ENCODE assay signal across 11 cellular contexts in genomic region chr10:44946201-44946600, GRCh38. TPM values are rescaled to one million over a fixed set of nuclear protein-coding genes. Genes with fewer than 3 reads are reported as not detected.
DNase-seq lines count a peak whose midpoint lies in the region; ATAC-seq and TF ChIP-seq lines count a peak whose summit lies in the region.
"Had no signal": no experiment of that assay in that cellular context is flagged by ENCODE, and none has a peak within 500 bp of the region (broad histone marks: within the 10 kb centered on the region; RNA-seq: fewer than 3 reads in every experiment).

No MANE protein-coding gene starts in this region.

- ATAC-seq in activated CD8-positive, alpha-beta T cell treated with anti-CD3 and anti-CD28 coated beads for 36 hours = peak; percentile 58
- no peak for ATAC-seq in activated CD8-positive, alpha-beta T cell treated with anti-CD3 and anti-CD28 coated beads, Interleukin-2, amount 10 ng/mL, durations not matched to agents 7 days and 5 days
- ATAC-seq in HG03103 (IDR thresholded peaks at IDR 0.05; ENCODE audit: low read depth, unreplicated experiment) (peak; percentile 42), esophagus mucosa (no peak)
- ATAC-seq in stimulated activated naive B cell treated with anti-CD40 and anti-IgM and Interleukin-4, amounts not matched to agents 10 μg/mL and 1 μg/mL and 100 μg/mL, for 72 hours (replicated peaks) = peak; percentile 72

- peaks cover 15% of the 10 kb centered on the region for H3K9me3 Mint-ChIP-seq in activated CD8-positive, alpha-beta T cell treated with anti-CD3 and anti-CD28 coated beads for 36 hours
- H3K9me3 Mint-ChIP-seq in activated CD8-positive, alpha-beta T cell treated with anti-CD3 and anti-CD28 coated beads, Interleukin-2, amount 10 ng/mL, durations not matched to agents 7 days and 5 days (ENCODE audit: insufficient read depth) = peaks cover 13% of the 10 kb centered on the region
- H3K9me3 Mint-ChIP-seq in stimulated activated naive B cell treated with anti-CD40 and anti-IgM and Interleukin-4, amounts not matched to agents 10 μg/mL and 1 μg/mL and 100 μg/mL, for 72 hours = peaks cover 11 to 23% of the 10 kb centered on the region in 2 donors

- no peaks in the 10 kb centered on the region for H3K36me3 Mint-ChIP-seq in activated CD8-positive, alpha-beta T cell treated with anti-CD3 and anti-CD28 coated beads for 36 hours (ENCODE audit: low read depth)
- H3K36me3 Mint-ChIP-seq in activated CD8-positive, alpha-beta T cell treated with anti-CD3 and anti-CD28 coated beads, Interleukin-2, amount 10 ng/mL, durations not matched to agents 7 days and 5 days (ENCODE audit: low read depth) = peaks cover 2% of the 10 kb centered on the region
- H3K36me3 Mint-ChIP-seq in stimulated activated naive B cell treated with anti-CD40 and anti-IgM and Interleukin-4, amounts not matched to agents 10 μg/mL and 1 μg/mL and 100 μg/mL, for 72 hours = peaks cover 13 to 20% of the 10 kb centered on the region in 2 donors

- peaks cover 4% of the 10 kb centered on the region for H3K4me1 Mint-ChIP-seq in activated CD8-positive, alpha-beta T cell treated with anti-CD3 and anti-CD28 coated beads for 36 hours (ENCODE audit: low read depth)
- no peaks in the 10 kb centered on the region for H3K4me1 Mint-ChIP-seq in activated CD8-positive, alpha-beta T cell treated with anti-CD3 and anti-CD28 coated beads, Interleukin-2, amount 10 ng/mL, durations not matched to agents 7 days and 5 days (ENCODE audit: low read depth)
- H3K4me1 Mint-ChIP-seq in stimulated activated naive B cell treated with anti-CD40 and anti-IgM and Interleukin-4, amounts not matched to agents 10 μg/mL and 1 μg/mL and 100 μg/mL, for 72 hours = peaks cover 44 to 49% of the 10 kb centered on the region in 2 donors

- TF ChIP-seq CTCF in activated CD8-positive, alpha-beta T cell treated with anti-CD3 and anti-CD28 coated beads for 36 hours (IDR thresholded peaks at IDR 0.05) = no peak
- no peak for TF ChIP-seq CTCF in choroid plexus epithelial cell (conservative IDR thresholded peaks at IDR 0.05; ENCODE audit: low read depth, low read length)

- H3K27me3 Mint-ChIP-seq in activated CD8-positive, alpha-beta T cell treated with anti-CD3 and anti-CD28 coated beads for 36 hours = peaks cover 11% of the 10 kb centered on the region
- H3K27me3 Mint-ChIP-seq in activated CD8-positive, alpha-beta T cell treated with anti-CD3 and anti-CD28 coated beads, Interleukin-2, amount 10 ng/mL, durations not matched to agents 7 days and 5 days (ENCODE audit: low read depth) = peaks cover 30% of the 10 kb centered on the region
- no peaks in the 10 kb centered on the region for H3K27me3 Mint-ChIP-seq in stimulated activated naive B cell treated with anti-CD40 and anti-IgM and Interleukin-4, amounts not matched to agents 10 μg/mL and 1 μg/mL and 100 μg/mL, for 72 hours

- POLR2A ChIA-PET in activated CD8-positive, alpha-beta T cell treated with anti-CD3 and anti-CD28 coated beads for 36 hours (lab: Charles Lee) = interaction anchor here (0.8 to 0.9 kb wide), 2 partner anchors 13 to 20 kb away, joined by 3 to 4 read pairs; no protein-coding TSS in a partner anchor
- POLR2A ChIA-PET in activated CD8-positive, alpha-beta T cell treated with anti-CD3 and anti-CD28 coated beads, Interleukin-2, amount 10 ng/mL, durations not matched to agents 7 days and 5 days (lab: Charles Lee) = no interaction called here

- CTCF ChIA-PET in activated CD8-positive, alpha-beta T cell treated with anti-CD3 and anti-CD28 coated beads for 36 hours (lab: Charles Lee) = interaction anchor here (0.8 to 3.3 kb wide), 2 partner anchors 14 to 28 kb away, joined by 3 to 20 read pairs; no protein-coding TSS in a partner anchor
- CTCF ChIA-PET in activated CD8-positive, alpha-beta T cell treated with anti-CD3 and anti-CD28 coated beads, Interleukin-2, amount 10 ng/mL, durations not matched to agents 7 days and 5 days (lab: Charles Lee) = interaction anchor here (3.4 kb wide), 1 partner anchor 14 kb away, joined by 16 read pairs; no protein-coding TSS in a partner anchor

- H3K27ac Mint-ChIP-seq in activated CD8-positive, alpha-beta T cell treated with anti-CD3 and anti-CD28 coated beads for 36 hours = no peak overlapping the region
- no peak overlapping the region for H3K27ac Mint-ChIP-seq in activated CD8-positive, alpha-beta T cell treated with anti-CD3 and anti-CD28 coated beads, Interleukin-2, amount 10 ng/mL, durations not matched to agents 7 days and 5 days
- peak overlapping the region; percentile 90 for H3K27ac Mint-ChIP-seq in stimulated activated naive B cell treated with anti-CD40 and anti-IgM and Interleukin-4, amounts not matched to agents 10 μg/mL and 1 μg/mL and 100 μg/mL, for 72 hours

- intact Hi-C loops in activated CD8-positive, alpha-beta T cell treated with anti-CD3 and anti-CD28 coated beads for 36 hours (cut with micrococcal nuclease) = no loop called here

- no peak overlapping the region for H3K4me3 Mint-ChIP-seq in activated CD8-positive, alpha-beta T cell treated with anti-CD3 and anti-CD28 coated beads for 36 hours
- H3K4me3 Mint-ChIP-seq in activated CD8-positive, alpha-beta T cell treated with anti-CD3 and anti-CD28 coated beads, Interleukin-2, amount 10 ng/mL, durations not matched to agents 7 days and 5 days = no peak overlapping the region
- peak overlapping the region; percentile 46 to 57 for H3K4me3 Mint-ChIP-seq in stimulated activated naive B cell treated with anti-CD40 and anti-IgM and Interleukin-4, amounts not matched to agents 10 μg/mL and 1 μg/mL and 100 μg/mL, for 72 hours

- H3K4me3 ChIP-seq in choroid plexus epithelial cell (ENCODE audit: low read depth, low read length) = no peak overlapping the region
- H3K4me3 ChIP-seq: prostate gland had no signal

- no peak for DNase-seq in activated CD8-positive, alpha-beta T cell treated with anti-CD3 and anti-CD28 coated beads for 36 hours
- DNase-seq in activated CD8-positive, alpha-beta T cell treated with anti-CD3 and anti-CD28 coated beads, Interleukin-2, amount 10 ng/mL, durations not matched to agents 7 days and 5 days = no peak
- DNase-seq in choroid plexus epithelial cell (ENCODE audit: low read depth) (peak; percentile 55), superior temporal gyrus (ENCODE audit: extremely low spot score) (no peak), DMS79 (lab: John Stamatoyannopoulos, UW) (no peak)
- no peak for DNase-seq in stimulated activated naive B cell treated with anti-CD40 and anti-IgM and Interleukin-4, amounts not matched to agents 10 μg/mL and 1 μg/mL and 100 μg/mL, for 72 hours
- DNase-seq: NCI-H1417 had no signal

RNA-seq across cellular contexts. Expression of gene RASSF4, which starts 13.4 kb away (rescaled TPM):
- 1 to 10 TPM; 1.8 to 1.9 TPM for total RNA-seq in activated CD8-positive, alpha-beta T cell treated with anti-CD3 and anti-CD28 coated beads for 36 hours
- total RNA-seq in activated CD8-positive, alpha-beta T cell treated with anti-CD3 and anti-CD28 coated beads, Interleukin-2, amount 10 ng/mL, durations not matched to agents 7 days and 5 days = 1 to 10 TPM in 1 of 2 experiments, under 1 TPM in 1; 0.76 to 1.6 TPM
- 2.3 TPM for total RNA-seq in esophagus mucosa

RNA-seq across cellular contexts. Expression of gene DEPP1, which starts 32.4 kb away (rescaled TPM):
- under 1 TPM; 0.16 to 0.27 TPM for total RNA-seq in activated CD8-positive, alpha-beta T cell treated with anti-CD3 and anti-CD28 coated beads for 36 hours
- not detected for total RNA-seq in activated CD8-positive, alpha-beta T cell treated with anti-CD3 and anti-CD28 coated beads, Interleukin-2, amount 10 ng/mL, durations not matched to agents 7 days and 5 days
- 3.3 TPM for total RNA-seq in esophagus mucosa

RNA-seq across cellular contexts. Expression of gene TMEM72, which starts 35.1 kb away (rescaled TPM):
- total RNA-seq in activated CD8-positive, alpha-beta T cell treated with anti-CD3 and anti-CD28 coated beads for 36 hours = not detected
- not detected for total RNA-seq in activated CD8-positive, alpha-beta T cell treated with anti-CD3 and anti-CD28 coated beads, Interleukin-2, amount 10 ng/mL, durations not matched to agents 7 days and 5 days
- not detected for total RNA-seq in esophagus mucosa
- total RNA-seq: glomerular endothelial cell had no signal

RNA-seq across cellular contexts. Expression of gene ZNF22, which starts 54.5 kb away (rescaled TPM):
- 10 to 100 TPM; 34.4 to 37.6 TPM for total RNA-seq in activated CD8-positive, alpha-beta T cell treated with anti-CD3 and anti-CD28 coated beads for 36 hours
- 10 to 100 TPM; 44.6 to 45.2 TPM for total RNA-seq in activated CD8-positive, alpha-beta T cell treated with anti-CD3 and anti-CD28 coated beads, Interleukin-2, amount 10 ng/mL, durations not matched to agents 7 days and 5 days
- 7.0 TPM for total RNA-seq in esophagus mucosa

Comparison
In these comparisons a context has a peak if more than half of its experiments do, and no peak if none do; other contexts are left out.
1. ATAC-seq: peak in activated CD8-positive, alpha-beta T cell treated with anti-CD3 and anti-CD28 coated beads for 36 hours (single experiment), HG03103 (single experiment) and stimulated activated naive B cell treated with anti-CD40 and anti-IgM and Interleukin-4, amounts not matched to agents 10 μg/mL and 1 μg/mL and 100 μg/mL, for 72 hours (2 of 2); none in activated CD8-positive, alpha-beta T cell treated with anti-CD3 and anti-CD28 coated beads, Interleukin-2, amount 10 ng/mL, durations not matched to agents 7 days and 5 days (single experiment) and esophagus mucosa (single experiment).
2. H3K4me3 Mint-ChIP-seq: peak in stimulated activated naive B cell treated with anti-CD40 and anti-IgM and Interleukin-4, amounts not matched to agents 10 μg/mL and 1 μg/mL and 100 μg/mL, for 72 hours (2 of 2); none in activated CD8-positive, alpha-beta T cell treated with anti-CD3 and anti-CD28 coated beads for 36 hours (single experiment) and activated CD8-positive, alpha-beta T cell treated with anti-CD3 and anti-CD28 coated beads, Interleukin-2, amount 10 ng/mL, durations not matched to agents 7 days and 5 days (single experiment).